In genomic region chr6:27146706-27147507, GRCh38 we compare ENCODE assay signal across 8 cellular contexts.
DNase-seq lines count a peak whose midpoint lies in the region; ATAC-seq and TF ChIP-seq lines count a peak whose summit lies in the region.

No MANE protein-coding gene starts in this region.

- H3K4me1 ChIP-seq in BE2C (no peaks in the 10 kb centered on the region), colonic mucosa (no peaks in the 10 kb centered on the region)

- H3K4me3 ChIP-seq in BE2C (ENCODE audit: low read depth, low read length) (peak overlapping the region; percentile 87), colonic mucosa (peak overlapping the region; percentile 50)

- H3K36me3 ChIP-seq in BE2C, result peaks cover 4% of the 10 kb centered on the region; the same call in 1 of the 2 replicates
- H3K36me3 ChIP-seq in colonic mucosa, result no peaks in the 10 kb centered on the region

- H3K27ac ChIP-seq in colonic mucosa, result peak overlapping the region; percentile 97

- DNase-seq in BE2C, result peak; percentile 83
- DNase-seq in NCI-H345 (lab: John Stamatoyannopoulos, UW), result peak; percentile 98
- peak; percentile 91 for DNase-seq in colonic mucosa
- peak; percentile 100 for DNase-seq in kidney glomerular epithelial cell (lab: John Stamatoyannopoulos, UW)
- peak; percentile 55 to 57 for DNase-seq in stimulated activated CD4-positive, alpha-beta T cell treated with anti-CD3 and anti-CD28 coated beads, Interleukin-15, amount 100 ng/mL, for 1 hour (ENCODE audit: low read depth in 1 of 2, low spot score in 1 of 2)

- peak; percentile 79 for ATAC-seq in GM19035 (IDR thresholded peaks at IDR 0.05; ENCODE audit: unreplicated experiment)
- peak; percentile 73 for ATAC-seq in HG03196 (IDR thresholded peaks at IDR 0.05; ENCODE audit: unreplicated experiment)
- ATAC-seq in activated CD4-positive, CD25-positive, alpha-beta regulatory T cell treated with anti-CD3 and anti-CD28 coated beads, Interleukin-2, amount 50 U/mL, for 24 hours, result peak; percentile 87 to 88

- intact Hi-C loops in colonic mucosa (cut with DNase I), result no loop called here

- H3K27me3 ChIP-seq in BE2C (no peaks in the 10 kb centered on the region), colonic mucosa (no peaks in the 10 kb centered on the region)

- H3K9me3 ChIP-seq in BE2C (no peaks in the 10 kb centered on the region), colonic mucosa (no peaks in the 10 kb centered on the region)

- peak overlapping the region; percentile 88 to 96 for H3K9ac ChIP-seq in colonic mucosa (ENCODE audit: low read depth in 2 of 2, low read length in 2 of 2)

- TF ChIP-seq CTCF in BE2C (IDR thresholded peaks at IDR 0.05; ENCODE audit: low read depth, low read length) (no peak), colonic mucosa (IDR thresholded peaks at IDR 0.05) (no peak)

Comparison
In these comparisons a context has a peak if more than half of its experiments do, and no peak if none do; other contexts are left out.
1. Peak in every context shown above with its lines: DNase-seq, ATAC-seq, H3K4me3 ChIP-seq and H3K27ac ChIP-seq.